Comparison of ENCODE assay signal across 24 cellular contexts in the genomic region with DNA sequence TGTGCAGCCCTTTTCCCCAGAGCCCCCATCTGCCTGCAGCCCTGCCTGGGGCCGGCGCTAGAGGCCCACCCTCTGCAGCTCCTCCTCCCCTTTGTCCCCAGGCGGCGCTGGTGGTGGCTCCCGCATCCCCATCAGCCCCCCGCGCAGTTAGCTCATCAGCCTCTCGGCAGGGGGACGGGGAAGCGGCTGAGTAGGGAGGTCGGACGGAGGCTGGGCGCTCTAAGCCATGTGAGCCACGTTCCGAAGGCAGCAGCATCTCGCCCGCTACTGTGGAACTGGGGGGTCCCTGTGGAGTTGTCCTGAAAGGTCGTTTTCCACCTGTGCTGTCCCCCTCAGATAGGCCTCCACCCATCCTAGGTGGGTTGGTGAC. TPM values are rescaled to one million over a fixed set of nuclear protein-coding genes. Genes with fewer than 3 reads are reported as not detected.
DNase-seq lines count a peak whose midpoint lies in the region; ATAC-seq, FAIRE-seq and TF ChIP-seq lines count a peak whose summit lies in the region.
"Had no signal": no experiment of that assay in that cellular context is flagged by ENCODE, and none has a peak within 500 bp of the region (broad histone marks: within the 10 kb centered on the region; RNA-seq: fewer than 3 reads in every experiment).

No MANE protein-coding gene starts in this region.

- POLR2A ChIA-PET in K562 (lab: Yijun Ruan, JAX) = interaction anchor here (0.7 to 2.3 kb wide), 3 partner anchors 10 to 56 kb away, joined by 3 to 11 read pairs (median 7); no protein-coding TSS in a partner anchor

- in situ Hi-C loops in K562 (cut with MboI) = no loop called here

- 88% methylated on average over 18 of the region's 18 CpGs for WGBS in K562 (ENCODE audit: insufficient coverage, low coverage, missing lambda C conversion rate)

- intact Hi-C loops in left ventricle myocardium inferior (cut with micrococcal nuclease) = no loop called here
- intact Hi-C loops in Right ventricle myocardium inferior (cut with DNase I) = no loop called here
- intact Hi-C loops in K562 (cut with micrococcal nuclease) = no loop called here

- TF ChIP-seq RAD21 in K562 (CRISPR knock-in tag; conservative IDR thresholded peaks at IDR 0.05 in 1 of 2, IDR thresholded peaks at IDR 0.05 in 1 of 2) = no peak

- H3K4me3 ChIP-seq in left ventricle myocardium inferior (no peak overlapping the region), K562 (no peak overlapping the region)
- H3K4me3 ChIP-seq: skin epidermis, thoracic aorta had no signal

- no peak for FAIRE-seq in K562 (lab: Jason Lieb, UNC)
- FAIRE-seq: G401.6 had no signal

- DNase-seq in left ventricle myocardium inferior (no peak), Right ventricle myocardium inferior (ENCODE audit: missing footprints) (no peak), K562 (ENCODE audit: extremely low read depth in 1 of 4, low spot score in 3 of 4) (no peak), left lobe of liver (ENCODE audit: low spot score) (peak; percentile 27), dedifferentiated amniotic fluid mesenchymal stem cell (ENCODE audit: extremely low spot score) (no peak), HuH-7.5 (ENCODE audit: low spot score) (no peak)
- DNase-seq: activated B cell treated with CpG ODN at 0.5 μM for 24 hours; activated CD4-positive, alpha-beta memory T cell treated with anti-CD3 and anti-CD28 coated beads for 36 hours; activated naive CD8-positive, alpha-beta T cell treated with anti-CD3 and anti-CD28 coated beads for 36 hours; brain microvascular endothelial cell; dermis blood vessel endothelial cell; mesenchymal stem cell; stimulated activated CD4-positive, alpha-beta T cell treated with anti-CD3 and anti-CD28 coated beads, Interleukin-2, amount 100 ng/mL, for 24 hours; stimulated activated naive B cell treated with anti-CD40 and anti-IgM and Interleukin-4, amounts not matched to agents 10 μg/mL and 1 μg/mL and 100 μg/mL, for 72 hours had no signal

- H3K9me1 ChIP-seq in K562 (ENCODE audit: control insufficient read depth, insufficient read depth, low read length) = peaks cover 5% of the 10 kb centered on the region

- no peak overlapping the region for H2AFZ ChIP-seq in K562 (ENCODE audit: low read depth, low read length)

- H3K27me3 ChIP-seq in left ventricle myocardium inferior (ENCODE audit: low read depth) (no peaks in the 10 kb centered on the region), K562 (ENCODE audit: control insufficient read depth in 2 of 2, insufficient read depth in 2 of 2, low read length in 2 of 2) (no peaks in the 10 kb centered on the region)
- H3K27me3 ChIP-seq: brain microvascular endothelial cell had no signal

- ATAC-seq in Right ventricle myocardium inferior = no peak
- no peak for ATAC-seq in K562
- ATAC-seq in left lobe of liver = no peak
- ATAC-seq in GM21381 (IDR thresholded peaks at IDR 0.05; ENCODE audit: unreplicated experiment) = no peak
- ATAC-seq in HG03571 (IDR thresholded peaks at IDR 0.05; ENCODE audit: unreplicated experiment) = no peak
- ATAC-seq: naive thymus-derived CD4-positive, alpha-beta T cell; stimulated activated naive B cell treated with anti-CD40 and anti-IgM and Interleukin-4, amounts not matched to agents 10 μg/mL and 1 μg/mL and 100 μg/mL, for 72 hours had no signal

- no peaks in the 10 kb centered on the region; the same call in 1 of the 2 replicates for H4K20me1 ChIP-seq in K562 (replicated peaks; ENCODE audit: control insufficient read depth, insufficient read depth, low read length)

- peaks cover 64% of the 10 kb centered on the region for H3K4me1 ChIP-seq in left ventricle myocardium inferior
- H3K4me1 ChIP-seq in K562 (replicated peaks in 1 of 2; ENCODE audit: control insufficient read depth in 2 of 2, insufficient read depth in 2 of 2, low read length in 2 of 2) = peaks cover 0 to 36% of the 10 kb centered on the region in 2 experiments; a peak in 2 of 5 replicates

- no peak for TF ChIP-seq CTCF in left ventricle myocardium inferior (IDR thresholded peaks at IDR 0.05; ENCODE audit: borderline replicate concordance)
- TF ChIP-seq CTCF in K562 (IDR thresholded peaks at IDR 0.05 in 2 of 3, conservative IDR thresholded peaks at IDR 0.05 in 1 of 3; ENCODE audit: insufficient read depth in 2 of 3, low read depth in 1 of 3, low read length in 3 of 3) = no peak

- CTCF ChIA-PET in K562 (lab: Yijun Ruan, JAX; ENCODE audit: low intra/inter-chr PET ratio) = interaction anchor here (0.7 kb wide), 1 partner anchor 24 kb away, joined by 3 read pairs; no protein-coding TSS in a partner anchor

- H3K36me3 ChIP-seq in left ventricle myocardium inferior = peaks cover 47% of the 10 kb centered on the region
- peaks cover 95% of the 10 kb centered on the region for H3K36me3 ChIP-seq in K562 (ENCODE audit: control insufficient read depth, insufficient read depth, low read length)

- peak overlapping the region; percentile 56 for H3K27ac ChIP-seq in left ventricle myocardium inferior (replicated peaks)
- no peak overlapping the region for H3K27ac ChIP-seq in K562 (ENCODE audit: extremely low read depth, low read depth, low read length)
- H3K27ac ChIP-seq: brain microvascular endothelial cell, epithelial cell of prostate, thoracic aorta had no signal

- no peak for TF ChIP-seq EP300 in K562 (IDR thresholded peaks at IDR 0.05; ENCODE audit: low read length)

- no peaks in the 10 kb centered on the region for H3K9me3 ChIP-seq in left ventricle myocardium inferior (replicated peaks)
- no peaks in the 10 kb centered on the region for H3K9me3 ChIP-seq in K562 (replicated peaks; ENCODE audit: control insufficient read depth, insufficient read depth, low read depth, low read length)
- H3K9me3 ChIP-seq: thoracic aorta had no signal

- no peak overlapping the region for H3K9ac ChIP-seq in K562 (ENCODE audit: insufficient read depth in 1 of 2, low read depth in 2 of 2, low read length in 2 of 2)

- no peak for TF ChIP-seq POLR2A in K562 (conservative IDR thresholded peaks at IDR 0.05)

- H3K4me2 ChIP-seq in K562 (ENCODE audit: insufficient read depth, low read length) = no peak overlapping the region

- no peaks in the 10 kb centered on the region for H3K79me2 ChIP-seq in K562 (ENCODE audit: control insufficient read depth, insufficient read depth, low read length)

- no TSS peak for BruUV-seq in K562 (replicated peaks; lab: Mats Ljungman, UMichigan)

RNA-seq across cellular contexts. Expression of a gene that starts 29.0 kb away (rescaled TPM):
- 1.9 TPM for total RNA-seq in left ventricle myocardium inferior
- 2.4 TPM for total RNA-seq in Right ventricle myocardium inferior
- total RNA-seq in K562 (2011; cell fraction: chromatin; rRNA removed; ENCODE audit: low replicate concordance) = not detected in 2 replicates
- not detected in 2 replicates for total RNA-seq in K562 (2011; cell fraction: nucleolus; rRNA removed)
- not detected in 2 replicates for total RNA-seq in K562 (2011; cell fraction: nucleoplasm; rRNA removed)
- not detected in 2 replicates for total RNA-seq in K562 (2014; rRNA removed)
- total RNA-seq in K562 (2014; rRNA removed; fragmentation: Illumina TruSeq; extraction: Trizol) = not detected in 2 replicates
- not detected in 2 replicates for total RNA-seq in K562 (2015; rRNA removed; fragmentation: Illumina TruSeq; extraction: Trizol)
- not detected in 2 replicates for total RNA-seq in K562 (2021)
- polyA plus RNA-seq in K562 (2011; rRNA removed) = not detected in 2 replicates
- polyA plus RNA-seq in K562 (2011; cell fraction: cytosol; rRNA removed) = not detected in 2 replicates
- not detected in 2 replicates for polyA plus RNA-seq in K562 (2011; cell fraction: nucleus; rRNA removed)
- not detected in 2 replicates for polyA plus RNA-seq in K562 (2012)
- polyA plus RNA-seq in K562 (2014; fragmentation: Illumina TruSeq; extraction: Trizol) = not detected in 2 replicates
- polyA plus RNA-seq in K562 (2014; fragmentation: Nextera tagmentation; extraction: Ambion mirVana) = not detected
- polyA plus RNA-seq in K562 (2014; rRNA removed) = not detected in 2 replicates
- polyA minus RNA-seq in K562 (2011; rRNA and poly(A)+ RNA removed) = not detected in 2 replicates
- not detected in 2 replicates for polyA minus RNA-seq in K562 (2011; cell fraction: cytosol; rRNA and poly(A)+ RNA removed)
- polyA minus RNA-seq in K562 (2011; cell fraction: nucleus; rRNA and poly(A)+ RNA removed) = not detected in 2 replicates
- total RNA-seq in left lobe of liver = not detected
- total RNA-seq: activated B cell treated with CpG ODN at 0.5 μM for 24 hours; activated CD4-positive, alpha-beta memory T cell treated with anti-CD3 and anti-CD28 coated beads for 36 hours; activated naive CD8-positive, alpha-beta T cell treated with anti-CD3 and anti-CD28 coated beads for 36 hours; dermis blood vessel endothelial cell; fibroblast of villous mesenchyme; kidney epithelial cell; naive thymus-derived CD4-positive, alpha-beta T cell; NCI-H460; thoracic aorta had no signal
- polyA plus RNA-seq: naive thymus-derived CD4-positive, alpha-beta T cell had no signal

RNA-seq across cellular contexts. Expression of a gene that starts 48.5 kb away (rescaled TPM):
- total RNA-seq in left ventricle myocardium inferior (35.4 TPM), Right ventricle myocardium inferior (41.4 TPM), K562 (2014; rRNA removed) (not detected in 2 replicates), K562 (2014; rRNA removed; fragmentation: Illumina TruSeq; extraction: Trizol) (not detected in 2 replicates), K562 (2015; rRNA removed; fragmentation: Illumina TruSeq; extraction: Trizol) (not detected in 2 replicates), K562 (2021) (not detected in 2 replicates), left lobe of liver (not detected)
- not detected in 2 replicates for total RNA-seq in K562 (2011; cell fraction: chromatin; rRNA removed; ENCODE audit: low replicate concordance)
- not detected in 2 replicates for total RNA-seq in K562 (2011; cell fraction: nucleolus; rRNA removed)
- not detected in 2 replicates for total RNA-seq in K562 (2011; cell fraction: nucleoplasm; rRNA removed)
- polyA plus RNA-seq in K562 (2011; rRNA removed) (not detected in 2 replicates), K562 (2014; fragmentation: Illumina TruSeq; extraction: Trizol) (not detected in 2 replicates), K562 (2014; fragmentation: Nextera tagmentation; extraction: Ambion mirVana) (not detected), K562 (2014; rRNA removed) (not detected in 2 replicates)
- polyA plus RNA-seq in K562 (2011; cell fraction: cytosol; rRNA removed) = not detected in 2 replicates
- polyA plus RNA-seq in K562 (2011; cell fraction: nucleus; rRNA removed) = not detected in 2 replicates
- not detected in 2 replicates for polyA plus RNA-seq in K562 (2012)
- not detected in 2 replicates for polyA minus RNA-seq in K562 (2011; rRNA and poly(A)+ RNA removed)
- polyA minus RNA-seq in K562 (2011; cell fraction: cytosol; rRNA and poly(A)+ RNA removed) = not detected in 2 replicates
- polyA minus RNA-seq in K562 (2011; cell fraction: nucleus; rRNA and poly(A)+ RNA removed) = not detected in 2 replicates
- total RNA-seq: activated B cell treated with CpG ODN at 0.5 μM for 24 hours; activated CD4-positive, alpha-beta memory T cell treated with anti-CD3 and anti-CD28 coated beads for 36 hours; activated naive CD8-positive, alpha-beta T cell treated with anti-CD3 and anti-CD28 coated beads for 36 hours; dermis blood vessel endothelial cell; fibroblast of villous mesenchyme; kidney epithelial cell; naive thymus-derived CD4-positive, alpha-beta T cell; NCI-H460; thoracic aorta had no signal
- polyA plus RNA-seq: naive thymus-derived CD4-positive, alpha-beta T cell had no signal

RNA-seq across cellular contexts. Expression of a gene that starts 52.3 kb away (rescaled TPM):
- total RNA-seq in left ventricle myocardium inferior (51.0 TPM), Right ventricle myocardium inferior (57.4 TPM), K562 (2014; rRNA removed) (62.2 and 94.2 TPM in 2 replicates), K562 (2014; rRNA removed; fragmentation: Illumina TruSeq; extraction: Trizol) (34.6 and 44.0 TPM in 2 replicates), K562 (2015; rRNA removed; fragmentation: Illumina TruSeq; extraction: Trizol) (59.8 and 60.0 TPM in 2 replicates), K562 (2021) (178 and 208 TPM in 2 replicates), left lobe of liver (54.7 TPM)
- 309 and 657 TPM in 2 replicates for total RNA-seq in K562 (2011; cell fraction: chromatin; rRNA removed; ENCODE audit: low replicate concordance)
- total RNA-seq in K562 (2011; cell fraction: nucleolus; rRNA removed) = 263 and 322 TPM in 2 replicates
- total RNA-seq in K562 (2011; cell fraction: nucleoplasm; rRNA removed) = 258 and 293 TPM in 2 replicates
- polyA plus RNA-seq in K562 (2011; rRNA removed) (61.4 and 65.4 TPM in 2 replicates), K562 (2014; fragmentation: Illumina TruSeq; extraction: Trizol) (66.7 and 96.7 TPM in 2 replicates), K562 (2014; fragmentation: Nextera tagmentation; extraction: Ambion mirVana) (1 to 10 TPM; 3.4 to 4.4 TPM), K562 (2014; rRNA removed) (118 and 127 TPM in 2 replicates)
- 86.8 and 233 TPM in 2 replicates for polyA plus RNA-seq in K562 (2011; cell fraction: cytosol; rRNA removed)
- 273 and 510 TPM in 2 replicates for polyA plus RNA-seq in K562 (2011; cell fraction: nucleus; rRNA removed)
- 83.7 and 110 TPM in 2 replicates for polyA plus RNA-seq in K562 (2012)
- 34.5 and 46.4 TPM in 2 replicates for polyA minus RNA-seq in K562 (2011; rRNA and poly(A)+ RNA removed)
- 64.1 and 65.6 TPM in 2 replicates for polyA minus RNA-seq in K562 (2011; cell fraction: cytosol; rRNA and poly(A)+ RNA removed)
- 79.9 and 118 TPM in 2 replicates for polyA minus RNA-seq in K562 (2011; cell fraction: nucleus; rRNA and poly(A)+ RNA removed)

RNA-seq across cellular contexts. Expression of a gene that starts 55.2 kb away (rescaled TPM):
- total RNA-seq in left ventricle myocardium inferior (30.1 TPM), Right ventricle myocardium inferior (35.5 TPM), K562 (2014; rRNA removed) (189 and 255 TPM in 2 replicates), K562 (2014; rRNA removed; fragmentation: Illumina TruSeq; extraction: Trizol) (19.4 and 21.4 TPM in 2 replicates), K562 (2015; rRNA removed; fragmentation: Illumina TruSeq; extraction: Trizol) (86.3 and 97.0 TPM in 2 replicates), K562 (2021) (233 and 241 TPM in 2 replicates), left lobe of liver (60.4 TPM)
- 28.8 and 70.7 TPM in 2 replicates for total RNA-seq in K562 (2011; cell fraction: chromatin; rRNA removed; ENCODE audit: low replicate concordance)
- total RNA-seq in K562 (2011; cell fraction: nucleolus; rRNA removed) = 113 and 126 TPM in 2 replicates
- 72.2 and 72.4 TPM in 2 replicates for total RNA-seq in K562 (2011; cell fraction: nucleoplasm; rRNA removed)
- polyA plus RNA-seq in K562 (2011; rRNA removed) (38.4 and 59.7 TPM in 2 replicates), K562 (2014; fragmentation: Illumina TruSeq; extraction: Trizol) (74.1 and 210 TPM in 2 replicates), K562 (2014; fragmentation: Nextera tagmentation; extraction: Ambion mirVana) (under 1 TPM; 0.14 to 0.34 TPM), K562 (2014; rRNA removed) (195 and 207 TPM in 2 replicates)
- 86.5 and 297 TPM in 2 replicates for polyA plus RNA-seq in K562 (2011; cell fraction: cytosol; rRNA removed)
- 123 and 249 TPM in 2 replicates for polyA plus RNA-seq in K562 (2011; cell fraction: nucleus; rRNA removed)
- polyA plus RNA-seq in K562 (2012) = 165 and 183 TPM in 2 replicates
- 8.2 and 12.5 TPM in 2 replicates for polyA minus RNA-seq in K562 (2011; rRNA and poly(A)+ RNA removed)
- polyA minus RNA-seq in K562 (2011; cell fraction: cytosol; rRNA and poly(A)+ RNA removed) = 52.4 and 69.4 TPM in 2 replicates
- 18.0 and 20.3 TPM in 2 replicates for polyA minus RNA-seq in K562 (2011; cell fraction: nucleus; rRNA and poly(A)+ RNA removed)

RNA-seq across cellular contexts. Expression of a gene that starts 57.9 kb away (rescaled TPM):
- total RNA-seq in left ventricle myocardium inferior (75.7 TPM), Right ventricle myocardium inferior (79.2 TPM), K562 (2014; rRNA removed) (114 and 139 TPM in 2 replicates), K562 (2014; rRNA removed; fragmentation: Illumina TruSeq; extraction: Trizol) (8.3 and 12.6 TPM in 2 replicates), K562 (2015; rRNA removed; fragmentation: Illumina TruSeq; extraction: Trizol) (50.3 and 55.4 TPM in 2 replicates), K562 (2021) (106 and 112 TPM in 2 replicates), left lobe of liver (61.3 TPM)
- 153 and 539 TPM in 2 replicates for total RNA-seq in K562 (2011; cell fraction: chromatin; rRNA removed; ENCODE audit: low replicate concordance)
- total RNA-seq in K562 (2011; cell fraction: nucleolus; rRNA removed) = 501 and 515 TPM in 2 replicates
- total RNA-seq in K562 (2011; cell fraction: nucleoplasm; rRNA removed) = 225 and 261 TPM in 2 replicates
- polyA plus RNA-seq in K562 (2011; rRNA removed) (48.2 and 69.4 TPM in 2 replicates), K562 (2014; fragmentation: Illumina TruSeq; extraction: Trizol) (38.2 and 53.4 TPM in 2 replicates), K562 (2014; fragmentation: Nextera tagmentation; extraction: Ambion mirVana) (1 to 10 TPM in 1 of 2 experiments, under 1 TPM in 1; 0.51 to 2.7 TPM), K562 (2014; rRNA removed) (150 and 181 TPM in 2 replicates)
- polyA plus RNA-seq in K562 (2011; cell fraction: cytosol; rRNA removed) = 50.7 and 105 TPM in 2 replicates
- 711 and 1,075 TPM in 2 replicates for polyA plus RNA-seq in K562 (2011; cell fraction: nucleus; rRNA removed)
- polyA plus RNA-seq in K562 (2012) = 70.9 and 124 TPM in 2 replicates
- polyA minus RNA-seq in K562 (2011; rRNA and poly(A)+ RNA removed) = 18.8 and 24.7 TPM in 2 replicates
- polyA minus RNA-seq in K562 (2011; cell fraction: cytosol; rRNA and poly(A)+ RNA removed) = 22.8 and 23.4 TPM in 2 replicates
- 187 and 189 TPM in 2 replicates for polyA minus RNA-seq in K562 (2011; cell fraction: nucleus; rRNA and poly(A)+ RNA removed)

Comparison
In these comparisons a context has a peak if more than half of its experiments do, and no peak if none do; other contexts are left out.
1. RNA of a gene that starts 48.5 kb away (total RNA-seq): 41.4 TPM in Right ventricle myocardium inferior (single experiment) and 35.4 TPM in left ventricle myocardium inferior (single experiment); not detected in K562 and not detected in left lobe of liver (single experiment); every median in the first group is over 10 times any median in the second.